ENCODE assay signal across 17 cellular contexts in the genomic region with DNA sequence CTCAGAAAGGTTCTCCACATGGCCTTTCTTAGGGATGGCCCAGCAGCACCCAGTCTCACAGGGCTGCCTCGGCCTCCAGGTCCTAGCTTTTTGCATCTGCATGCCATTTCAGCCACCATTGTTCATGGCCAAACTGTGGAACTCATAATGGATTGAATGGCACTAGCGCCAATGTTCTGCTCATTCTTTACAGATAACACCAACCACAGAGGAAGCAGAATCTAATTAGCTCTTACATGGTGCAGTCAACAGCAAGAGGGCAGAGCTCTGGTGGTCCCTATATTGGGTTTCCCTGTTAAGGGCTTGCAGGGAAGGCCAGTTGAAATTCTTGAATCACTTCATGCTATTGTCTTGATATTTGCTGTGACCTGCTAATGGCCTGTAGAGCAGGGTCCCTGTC. TPM values are rescaled to one million over a fixed set of nuclear protein-coding genes. Genes with fewer than 3 reads are reported as not detected.
DNase-seq lines count a peak whose midpoint lies in the region; ATAC-seq and TF ChIP-seq lines count a peak whose summit lies in the region.
"Had no signal": no experiment of that assay in that cellular context is flagged by ENCODE, and none has a peak within 500 bp of the region (broad histone marks: within the 10 kb centered on the region; RNA-seq: fewer than 3 reads in every experiment).

No MANE protein-coding gene starts in this region.

- H3K36me3 ChIP-seq in thymus (ENCODE audit: control insufficient read depth, insufficient read depth), result peaks cover 5% of the 10 kb centered on the region
- H3K36me3 ChIP-seq: heart left ventricle had no signal

- no peak for DNase-seq in natural killer cell
- DNase-seq in natural killer cell treated with Interleukin-12 subunit alpha and Interleukin-12 subunit beta and Interleukin-15 and Interleukin-18, amount 100 ng/mL, for 72 hours (ENCODE audit: low spot score), result no peak
- no peak for DNase-seq in activated CD4-positive, alpha-beta memory T cell treated with anti-CD3 and anti-CD28 coated beads, Interleukin-2, amount 10 ng/mL, durations not matched to agents 7 days and 5 days
- DNase-seq in epithelial cell of prostate (ENCODE audit: low read depth, low spot score), result no peak
- no peak for DNase-seq in coronary artery (ENCODE audit: low spot score)
- DNase-seq in Ammon's horn (ENCODE audit: low spot score), result no peak
- DNase-seq in inferior parietal cortex (ENCODE audit: extremely low spot score), result no peak
- DNase-seq: caudate nucleus, erythroblast, H7, heart left ventricle, left cardiac atrium, NCI-H1092 treated with DMSO at 0.1 percent for 48 hours, SK-N-SH, testis had no signal

- 88% methylated on average over 2 of the region's 2 CpGs for WGBS in thymus

- peak overlapping the region; percentile 82 for H3K4me3 Mint-ChIP-seq in natural killer cell
- H3K4me3 Mint-ChIP-seq in natural killer cell treated with Interleukin-12 subunit alpha and Interleukin-12 subunit beta and Interleukin-15 and Interleukin-18, amount 100 ng/mL, for 72 hours, result no peak overlapping the region
- H3K4me3 Mint-ChIP-seq in activated CD4-positive, alpha-beta memory T cell treated with anti-CD3 and anti-CD28 coated beads, Interleukin-2, amount 10 ng/mL, durations not matched to agents 7 days and 5 days, result no peak overlapping the region
- H3K4me3 Mint-ChIP-seq: WTC11 had no signal

- POLR2A ChIA-PET in activated CD4-positive, alpha-beta memory T cell treated with anti-CD3 and anti-CD28 coated beads, Interleukin-2, amount 10 ng/mL, durations not matched to agents 7 days and 5 days (lab: Charles Lee), result interaction anchor here (0.9 to 17.4 kb wide), 13 partner anchors 13 to 159 kb away, joined by 3 to 410 read pairs (median 10); partner anchors contain the start of gene ARL4C

- no peaks in the 10 kb centered on the region for H3K27me3 ChIP-seq in thymus (ENCODE audit: control insufficient read depth, insufficient read depth)
- H3K27me3 ChIP-seq: testis had no signal

- ATAC-seq in natural killer cell, result no peak
- ATAC-seq in natural killer cell treated with Interleukin-12 subunit alpha and Interleukin-12 subunit beta and Interleukin-15 and Interleukin-18, amount 100 ng/mL, for 72 hours, result no peak
- ATAC-seq: heart left ventricle, WTC11 had no signal

- CTCF ChIA-PET in activated CD4-positive, alpha-beta memory T cell treated with anti-CD3 and anti-CD28 coated beads, Interleukin-2, amount 10 ng/mL, durations not matched to agents 7 days and 5 days (lab: Charles Lee), result interaction anchor here (0.9 to 9.9 kb wide), 6 partner anchors 10 to 160 kb away, joined by 3 to 79 read pairs (median 3); no protein-coding TSS in a partner anchor

- peak overlapping the region; percentile 72 for H3K27ac ChIP-seq in epithelial cell of prostate
- peak overlapping the region; percentile 69 for H3K27ac ChIP-seq in thymus (ENCODE audit: low read depth)
- peak overlapping the region in 1 of 2 donors; percentile 4 for H3K27ac ChIP-seq in coronary artery
- H3K27ac ChIP-seq: testis had no signal

- H3K4me1 Mint-ChIP-seq in natural killer cell, result peaks cover 76 to 83% of the 10 kb centered on the region in 2 donors
- H3K4me1 Mint-ChIP-seq in natural killer cell treated with Interleukin-12 subunit alpha and Interleukin-12 subunit beta and Interleukin-15 and Interleukin-18, amount 100 ng/mL, for 72 hours (ENCODE audit: low read depth in 2 of 2), result peaks cover 64 to 67% of the 10 kb centered on the region in 2 donors
- peaks cover 85% of the 10 kb centered on the region for H3K4me1 Mint-ChIP-seq in activated CD4-positive, alpha-beta memory T cell treated with anti-CD3 and anti-CD28 coated beads, Interleukin-2, amount 10 ng/mL, durations not matched to agents 7 days and 5 days

- no peaks in the 10 kb centered on the region for H3K27me3 Mint-ChIP-seq in natural killer cell (ENCODE audit: low read depth in 2 of 2)
- no peaks in the 10 kb centered on the region for H3K27me3 Mint-ChIP-seq in natural killer cell treated with Interleukin-12 subunit alpha and Interleukin-12 subunit beta and Interleukin-15 and Interleukin-18, amount 100 ng/mL, for 72 hours
- no peaks in the 10 kb centered on the region for H3K27me3 Mint-ChIP-seq in activated CD4-positive, alpha-beta memory T cell treated with anti-CD3 and anti-CD28 coated beads, Interleukin-2, amount 10 ng/mL, durations not matched to agents 7 days and 5 days

- intact Hi-C loops in natural killer cell (cut with micrococcal nuclease), result no loop called here

- no peaks in the 10 kb centered on the region for H3K9me3 Mint-ChIP-seq in natural killer cell
- no peaks in the 10 kb centered on the region for H3K9me3 Mint-ChIP-seq in natural killer cell treated with Interleukin-12 subunit alpha and Interleukin-12 subunit beta and Interleukin-15 and Interleukin-18, amount 100 ng/mL, for 72 hours
- H3K9me3 Mint-ChIP-seq in activated CD4-positive, alpha-beta memory T cell treated with anti-CD3 and anti-CD28 coated beads, Interleukin-2, amount 10 ng/mL, durations not matched to agents 7 days and 5 days, result peaks cover 9% of the 10 kb centered on the region

- H3K4me3 ChIP-seq in thymus (ENCODE audit: low read length), result no peak overlapping the region
- H3K4me3 ChIP-seq in coronary artery, result no peak overlapping the region
- H3K4me3 ChIP-seq: heart left ventricle, testis had no signal

- no peaks in the 10 kb centered on the region for H3K36me3 Mint-ChIP-seq in natural killer cell
- H3K36me3 Mint-ChIP-seq in natural killer cell treated with Interleukin-12 subunit alpha and Interleukin-12 subunit beta and Interleukin-15 and Interleukin-18, amount 100 ng/mL, for 72 hours, result peaks cover 7% of the 10 kb centered on the region
- H3K36me3 Mint-ChIP-seq in activated CD4-positive, alpha-beta memory T cell treated with anti-CD3 and anti-CD28 coated beads, Interleukin-2, amount 10 ng/mL, durations not matched to agents 7 days and 5 days (ENCODE audit: low read depth), result peaks cover 77% of the 10 kb centered on the region
- H3K36me3 Mint-ChIP-seq: WTC11 had no signal

- H3K4me1 ChIP-seq in thymus (ENCODE audit: control insufficient read depth, insufficient read depth, low read length), result peaks cover 46% of the 10 kb centered on the region
- H3K4me1 ChIP-seq: testis had no signal

- no peak for TF ChIP-seq CTCF in natural killer cell (IDR thresholded peaks at IDR 0.05)
- no peak for TF ChIP-seq CTCF in coronary artery (IDR thresholded peaks at IDR 0.05)

- peak overlapping the region; percentile 87 to 90 for H3K27ac Mint-ChIP-seq in natural killer cell
- peak overlapping the region in 1 of 2 donors; percentile 91 for H3K27ac Mint-ChIP-seq in natural killer cell treated with Interleukin-12 subunit alpha and Interleukin-12 subunit beta and Interleukin-15 and Interleukin-18, amount 100 ng/mL, for 72 hours
- peak overlapping the region; percentile 81 for H3K27ac Mint-ChIP-seq in activated CD4-positive, alpha-beta memory T cell treated with anti-CD3 and anti-CD28 coated beads, Interleukin-2, amount 10 ng/mL, durations not matched to agents 7 days and 5 days
- H3K27ac Mint-ChIP-seq: WTC11 had no signal

- no peaks in the 10 kb centered on the region for H3K9me3 ChIP-seq in thymus (ENCODE audit: control insufficient read depth)
- H3K9me3 ChIP-seq: heart left ventricle, SK-N-SH, testis had no signal

RNA-seq across cellular contexts. Expression of gene ARL4C, which starts 45.6 kb away (rescaled TPM):
- 100 to 1,000 TPM; 492 to 756 (median 664) TPM for total RNA-seq in natural killer cell
- total RNA-seq in natural killer cell treated with Interleukin-12 subunit alpha and Interleukin-12 subunit beta and Interleukin-15 and Interleukin-18, amount 100 ng/mL, for 72 hours, result 100 to 1,000 TPM in 1 of 2 donors, 10 to 100 TPM in 1; 99.5 to 136 TPM
- 100 to 1,000 TPM; 445 to 449 TPM for total RNA-seq in activated CD4-positive, alpha-beta memory T cell treated with anti-CD3 and anti-CD28 coated beads, Interleukin-2, amount 10 ng/mL, durations not matched to agents 7 days and 5 days
- polyA plus RNA-seq in thymus, result 59.9 TPM
